22 cellular contexts compared by ENCODE assay signal in genomic region chr9:77305622-77306365, GRCh38.
DNase-seq lines count a peak whose midpoint lies in the region; ATAC-seq and TF ChIP-seq lines count a peak whose summit lies in the region.
"Had no signal": no experiment of that assay in that cellular context is flagged by ENCODE, and none has a peak within 500 bp of the region (broad histone marks: within the 10 kb centered on the region; RNA-seq: fewer than 3 reads in every experiment).

No MANE protein-coding gene starts in this region.

- no peak overlapping the region for H3K27ac ChIP-seq in psoas muscle

- H3K4me3 Mint-ChIP-seq in chondrocyte (ENCODE audit: unreplicated experiment): no peak overlapping the region
- H3K4me3 Mint-ChIP-seq: B cell; effector memory CD8-positive, alpha-beta T cell had no signal

- H3K27ac Mint-ChIP-seq in chondrocyte (ENCODE audit: unreplicated experiment): peak overlapping the region; percentile 22
- H3K27ac Mint-ChIP-seq: B cell had no signal

- DNase-seq in AG04449 (ENCODE audit: low read depth, low spot score) (peak; percentile 42), GM03348 (ENCODE audit: low spot score) (peak; percentile 44), chondrocyte (ENCODE audit: low spot score) (no peak), fibroblast of villous mesenchyme (ENCODE audit: low read depth) (peak; percentile 19), mucosa of descending colon (no peak), psoas muscle (no peak)
- no peak for DNase-seq in NK-92 treated with Interleukin-12 subunit alpha and Interleukin-12 subunit beta, amount 100 ng/mL, for 24 hours (lab: John Stamatoyannopoulos, UW)
- DNase-seq: activated effector memory CD4-positive, alpha-beta T cell treated with Interleukin-2 at 50 U/mL for 16 hours; amygdala; Caco-2; effector memory CD8-positive, alpha-beta T cell; Karpas-422; NCI-H1092; NCI-H526; OCI-M1; SIG-M5; stimulated activated CD4-positive, alpha-beta T cell treated with anti-CD3 and anti-CD28 coated beads, Interleukin-2, amount 100 ng/mL, for 48 hours; T1000 had no signal

- intact Hi-C loops in mucosa of descending colon (cut with DNase I, micrococcal nuclease) (no loop called here), psoas muscle (cut with DNase I) (no loop called here)

- CTCF ChIA-PET in AG04449 (lab: Yijun Ruan, JAX): interaction anchor here (1.0 to 6.3 kb wide), 4 partner anchors 10 to 128 kb away, joined by 3 to 42 read pairs (median 3); no protein-coding TSS in a partner anchor

- H3K4me3 ChIP-seq in AG04449 (ENCODE audit: low read depth, low read length): no peak overlapping the region
- H3K4me3 ChIP-seq in fibroblast of villous mesenchyme (ENCODE audit: low read depth, low read length): no peak overlapping the region
- no peak overlapping the region for H3K4me3 ChIP-seq in mucosa of descending colon
- no peak overlapping the region for H3K4me3 ChIP-seq in psoas muscle

- peaks cover 14% of the 10 kb centered on the region for H3K4me1 Mint-ChIP-seq in chondrocyte (ENCODE audit: low read depth)
- H3K4me1 Mint-ChIP-seq: B cell had no signal

- no peak for ATAC-seq in mucosa of descending colon
- no peak for ATAC-seq in psoas muscle
- ATAC-seq in GM19395 (IDR thresholded peaks at IDR 0.05; ENCODE audit: unreplicated experiment): no peak
- ATAC-seq: activated CD4-positive, CD25-positive, alpha-beta regulatory T cell treated with anti-CD3 and anti-CD28 coated beads, Interleukin-2, amount 50 U/mL, for 24 hours; effector memory CD8-positive, alpha-beta T cell; left lobe of liver had no signal

- H3K4me1 ChIP-seq in mucosa of descending colon (ENCODE audit: low read depth) (no peaks in the 10 kb centered on the region), psoas muscle (no peaks in the 10 kb centered on the region)
- H3K4me1 ChIP-seq: Caco-2 had no signal

- H3K36me3 ChIP-seq in mucosa of descending colon (ENCODE audit: low read depth): no peaks in the 10 kb centered on the region
- H3K36me3 ChIP-seq in psoas muscle (ENCODE audit: insufficient read depth in 1 of 2, low read depth in 1 of 2): peaks cover 0 to 49% of the 10 kb centered on the region in 2 donors

- POLR2A ChIA-PET in AG04449 (lab: Yijun Ruan, JAX): interaction anchor here (0.7 to 0.9 kb wide), 3 partner anchors 83 to 421 kb away, joined by 3 to 4 read pairs (median 4); no protein-coding TSS in a partner anchor

- peaks cover 13% of the 10 kb centered on the region for H3K36me3 Mint-ChIP-seq in chondrocyte (ENCODE audit: low read depth)

- H3K9me3 Mint-ChIP-seq in chondrocyte (ENCODE audit: low read depth): no peaks in the 10 kb centered on the region
- H3K9me3 Mint-ChIP-seq: effector memory CD8-positive, alpha-beta T cell had no signal

- 89 to 94% (median 91%) methylated on average over 1 of the region's 1 CpG for WGBS in psoas muscle, 3 donors

- H3K27me3 Mint-ChIP-seq in chondrocyte (ENCODE audit: low read depth): no peaks in the 10 kb centered on the region
- H3K27me3 Mint-ChIP-seq: B cell; effector memory CD8-positive, alpha-beta T cell had no signal

- H3K27me3 ChIP-seq in psoas muscle (ENCODE audit: insufficient read depth in 3 of 3, low read length in 2 of 3): no peaks in the 10 kb centered on the region

- H3K9me3 ChIP-seq in mucosa of descending colon (no peaks in the 10 kb centered on the region), psoas muscle (no peaks in the 10 kb centered on the region)
- H3K9me3 ChIP-seq: Caco-2 had no signal

- TF ChIP-seq CTCF in AG04449 (IDR thresholded peaks at IDR 0.05; ENCODE audit: insufficient read depth, low read length, missing control alignments): no peak
- no peak for TF ChIP-seq CTCF in chondrocyte (IDR thresholded peaks at IDR 0.05)
- no peak for TF ChIP-seq CTCF in fibroblast of villous mesenchyme (IDR thresholded peaks at IDR 0.05; ENCODE audit: insufficient read depth, low read depth, low read length)
- TF ChIP-seq CTCF in mucosa of descending colon (IDR thresholded peaks at IDR 0.05): no peak
- no peak for TF ChIP-seq CTCF in psoas muscle (IDR thresholded peaks at IDR 0.05)

Comparison
In these comparisons a context has a peak if more than half of its experiments do, and no peak if none do; other contexts are left out.
1. DNase-seq: peak in AG04449 (single experiment), GM03348 (single experiment) and fibroblast of villous mesenchyme (single experiment); none in chondrocyte (single experiment), NK-92 treated with Interleukin-12 subunit alpha and Interleukin-12 subunit beta, amount 100 ng/mL, for 24 hours (single experiment), mucosa of descending colon (0 of 3) and psoas muscle (0 of 2).